Comparison of ENCODE assay signal across 11 cellular contexts in genomic region chr7:74575083-74575803, GRCh38.
DNase-seq lines count a peak whose midpoint lies in the region; ATAC-seq and TF ChIP-seq lines count a peak whose summit lies in the region.
"Had no signal": no experiment of that assay in that cellular context is flagged by ENCODE, and none has a peak within 500 bp of the region (broad histone marks: within the 10 kb centered on the region; RNA-seq: fewer than 3 reads in every experiment).

No MANE protein-coding gene starts in this region.

- 83% methylated on average over 12 of the region's 12 CpGs for WGBS in hepatocyte (ENCODE audit: low lambda C conversion rate, missing lambda C conversion rate)
- 95% methylated on average over 12 of the region's 12 CpGs for WGBS in thymus

- peak; percentile 73 for DNase-seq in DMS53 (lab: John Stamatoyannopoulos, UW)
- DNase-seq in DMS53 treated with DMSO at 0.1 percent for 48 hours (lab: John Stamatoyannopoulos, UW; ENCODE audit: unreplicated experiment) = no peak
- DNase-seq in SW480 (ENCODE audit: low spot score) = peak; percentile 63
- peak; percentile 75 for DNase-seq in hepatocyte (ENCODE audit: low spot score)
- no peak for DNase-seq in SHP77 treated with DMSO at 0.1 percent for 48 hours (lab: John Stamatoyannopoulos, UW)
- no peak for DNase-seq in right atrium auricular region (ENCODE audit: low spot score)
- DNase-seq: activated CD4-positive, alpha-beta T cell treated with anti-CD3 and anti-CD28 coated beads for 4 hours; mesendoderm had no signal

- peaks cover 6% of the 10 kb centered on the region for H3K4me1 ChIP-seq in hepatocyte (ENCODE audit: insufficient read depth)
- H3K4me1 ChIP-seq in thymus (ENCODE audit: control insufficient read depth, insufficient read depth, low read length) = peaks cover 5% of the 10 kb centered on the region
- peaks cover 0 to 6% of the 10 kb centered on the region in 2 donors for H3K4me1 ChIP-seq in right atrium auricular region

- H3K4me2 ChIP-seq in hepatocyte = no peak overlapping the region

- no peaks in the 10 kb centered on the region for H3K9me2 ChIP-seq in hepatocyte (replicated peaks; ENCODE audit: insufficient read depth)

- H3K4me3 ChIP-seq in hepatocyte = no peak overlapping the region
- H3K4me3 ChIP-seq in thymus (ENCODE audit: low read length) = no peak overlapping the region
- H3K4me3 ChIP-seq in right atrium auricular region = no peak overlapping the region

- no peaks in the 10 kb centered on the region for H4K20me1 ChIP-seq in hepatocyte (ENCODE audit: insufficient read depth, poor library complexity, severe bottlenecking)

- H2AFZ ChIP-seq in hepatocyte = no peak overlapping the region

- H3K9me3 ChIP-seq in hepatocyte (ENCODE audit: low read depth) (no peaks in the 10 kb centered on the region), thymus (ENCODE audit: control insufficient read depth) (no peaks in the 10 kb centered on the region), right atrium auricular region (no peaks in the 10 kb centered on the region)

- TF ChIP-seq CTCF in hepatocyte (IDR thresholded peaks at IDR 0.05; ENCODE audit: poor library complexity) (no peak), right atrium auricular region (IDR thresholded peaks at IDR 0.05) (no peak)

- H3K27ac ChIP-seq in hepatocyte (peak overlapping the region; percentile 55), thymus (ENCODE audit: low read depth) (peak overlapping the region; percentile 74), right atrium auricular region (no peak overlapping the region)
- H3K27ac ChIP-seq: 22Rv1 had no signal

- ATAC-seq in GM18511 (IDR thresholded peaks at IDR 0.05; ENCODE audit: unreplicated experiment) = no peak

- no peaks in the 10 kb centered on the region for H3K79me2 ChIP-seq in hepatocyte

- H3K36me3 ChIP-seq in hepatocyte (replicated peaks; ENCODE audit: insufficient read depth, low read depth) (no peaks in the 10 kb centered on the region), thymus (ENCODE audit: control insufficient read depth, insufficient read depth) (no peaks in the 10 kb centered on the region), right atrium auricular region (no peaks in the 10 kb centered on the region)

- no peaks in the 10 kb centered on the region for H3K27me3 ChIP-seq in hepatocyte
- H3K27me3 ChIP-seq in thymus (ENCODE audit: control insufficient read depth, insufficient read depth) = no peaks in the 10 kb centered on the region
- no peaks in the 10 kb centered on the region for H3K27me3 ChIP-seq in right atrium auricular region

Comparison
In these comparisons a context has a peak if more than half of its experiments do, and no peak if none do; other contexts are left out.
1. DNase-seq: peak in DMS53 (single experiment), SW480 (single experiment) and hepatocyte (single experiment); none in DMS53 treated with DMSO at 0.1 percent for 48 hours (single experiment), SHP77 treated with DMSO at 0.1 percent for 48 hours (single experiment) and right atrium auricular region (single experiment).
2. H3K27ac ChIP-seq: peak in hepatocyte (single experiment) and thymus (single experiment); none in right atrium auricular region (0 of 2).